Comparison of ENCODE assay signal across 8 cellular contexts in the genomic region with DNA sequence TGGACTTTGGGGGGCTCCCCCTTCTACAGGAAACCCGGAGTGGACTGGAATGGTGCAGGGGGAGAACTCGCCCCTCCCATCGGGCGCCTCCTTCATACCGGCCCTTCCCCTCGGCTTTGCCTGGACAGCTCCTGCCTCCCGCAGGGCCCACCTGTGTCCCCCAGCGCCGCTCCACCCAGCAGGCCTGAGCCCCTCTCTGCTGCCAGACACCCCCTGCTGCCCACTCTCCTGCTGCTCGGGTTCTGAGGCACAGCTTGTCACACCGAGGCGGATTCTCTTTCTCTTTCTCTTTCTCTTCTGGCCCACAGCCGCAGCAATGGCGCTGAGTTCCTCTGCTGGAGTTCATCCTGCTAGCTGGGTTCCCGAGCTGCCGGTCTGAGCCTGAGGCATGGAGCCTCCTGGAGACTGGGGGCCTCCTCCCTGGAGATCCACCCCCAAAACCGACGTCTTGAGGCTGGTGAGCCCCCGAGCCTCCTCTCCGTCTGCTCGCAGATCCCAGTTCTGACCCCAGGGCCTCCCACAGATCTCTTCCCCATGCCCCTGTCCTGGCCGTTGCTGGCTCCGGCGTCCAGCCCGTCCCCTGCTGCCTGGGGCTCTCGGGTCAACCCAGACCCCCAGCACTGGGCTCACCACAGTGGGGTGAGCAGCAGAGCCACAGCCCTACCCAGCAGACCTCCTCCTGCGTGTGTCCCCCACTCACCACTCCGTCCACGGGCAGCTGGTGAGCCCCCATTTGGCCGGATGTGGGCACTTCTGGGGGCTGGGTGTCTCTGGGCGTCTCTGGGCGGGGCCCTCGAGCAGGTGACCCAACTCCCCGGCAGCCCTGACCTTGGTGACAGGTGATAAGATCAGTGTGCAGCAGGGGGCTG. TPM values are rescaled to one million over a fixed set of nuclear protein-coding genes. Genes with fewer than 3 reads are reported as not detected.
DNase-seq lines count a peak whose midpoint lies in the region; ATAC-seq and TF ChIP-seq lines count a peak whose summit lies in the region.

A gene (plus strand): TSS at position 95 of the 869 bp plus-strand sequence. CDS start 294 bp downstream, at position 389.

- H3K4me3 ChIP-seq in epithelial cell of proximal tubule (ENCODE audit: low read depth, low read length) (peak within 1 kb of the TSS; percentile 81), neuronal stem cell (ENCODE audit: low read length in 2 of 2) (peak within 1 kb of the TSS in 1 of 2 donors; percentile 30), tibial nerve (peak within 1 kb of the TSS; percentile 50 to 79 (median 66))

- peaks cover 2% of the 10 kb centered on the region for H3K79me1 ChIP-seq in neuronal stem cell (ENCODE audit: low read depth, low read length)

- DNase-seq in COR-L47 (lab: John Stamatoyannopoulos, UW) (peak; percentile 61), NAMALWA (ENCODE audit: low spot score) (peak; percentile 92), epithelial cell of proximal tubule (ENCODE audit: low read depth) (no peak), neuronal stem cell (ENCODE audit: low spot score) (no peak), tibial nerve (ENCODE audit: low spot score in 2 of 2) (peak in 1 of 2 donors; percentile 54), ecto neural progenitor cell (ENCODE audit: low spot score) (no peak)
- peak; percentile 91 for DNase-seq in activated CD8-positive, alpha-beta memory T cell treated with anti-CD3 and anti-CD28 coated beads, Interleukin-2, amount 10 ng/mL, durations not matched to agents 7 days and 5 days

- no peak within 1 kb of the TSS for H3K27ac ChIP-seq in neuronal stem cell (replicated peaks; ENCODE audit: low read length)
- H3K27ac ChIP-seq in tibial nerve: peak within 1 kb of the TSS; percentile 85 to 99 (median 94)

- TF ChIP-seq POLR2A in tibial nerve (IDR thresholded peaks at IDR 0.05): no peak

- peak within 1 kb of the TSS; percentile 62 for H2BK5ac ChIP-seq in neuronal stem cell (ENCODE audit: low read length)

- peak; percentile 33 for ATAC-seq in GM21447 (IDR thresholded peaks at IDR 0.05; ENCODE audit: unreplicated experiment)
- peak; percentile 72 for ATAC-seq in activated CD8-positive, alpha-beta memory T cell treated with anti-CD3 and anti-CD28 coated beads, Interleukin-2, amount 10 ng/mL, durations not matched to agents 7 days and 5 days

- peak within 1 kb of the TSS; percentile 98 for H3K18ac ChIP-seq in neuronal stem cell (ENCODE audit: low read length)

- H3K4me1 ChIP-seq in neuronal stem cell (ENCODE audit: control insufficient read depth in 2 of 2, insufficient read depth in 1 of 2, low read depth in 1 of 2, low read length in 2 of 2) (peaks cover 7 to 15% of the 10 kb centered on the region in 2 donors), tibial nerve (peaks cover 0 to 44% (median 25%) of the 10 kb centered on the region in 4 donors)

- peak within 1 kb of the TSS; percentile 100 for H2BK15ac ChIP-seq in neuronal stem cell (ENCODE audit: low read length)

- peak within 1 kb of the TSS; percentile 96 for H3K23ac ChIP-seq in neuronal stem cell (ENCODE audit: low read depth, low read length, poor library complexity)

- TF ChIP-seq EP300 in tibial nerve (IDR thresholded peaks at IDR 0.05): peak in 1 of 2 donors; percentile 7

- H2BK12ac ChIP-seq in neuronal stem cell (ENCODE audit: low read length): peak within 1 kb of the TSS; percentile 94

- H3K9me3 Mint-ChIP-seq in activated CD8-positive, alpha-beta memory T cell treated with anti-CD3 and anti-CD28 coated beads, Interleukin-2, amount 10 ng/mL, durations not matched to agents 7 days and 5 days (ENCODE audit: low read depth): no peaks in the 10 kb centered on the region

- no peaks in the 10 kb centered on the region for H3K27me3 Mint-ChIP-seq in activated CD8-positive, alpha-beta memory T cell treated with anti-CD3 and anti-CD28 coated beads, Interleukin-2, amount 10 ng/mL, durations not matched to agents 7 days and 5 days

- peak within 1 kb of the TSS; percentile 17 for H3K14ac ChIP-seq in neuronal stem cell (ENCODE audit: low read length)

- peak within 1 kb of the TSS; percentile 99 for H3K27ac Mint-ChIP-seq in activated CD8-positive, alpha-beta memory T cell treated with anti-CD3 and anti-CD28 coated beads, Interleukin-2, amount 10 ng/mL, durations not matched to agents 7 days and 5 days

- WGBS in neuronal stem cell (ENCODE audit: extremely low coverage in 2 of 2, insufficient read length in 2 of 2, insufficient replicate concordance in 1 of 2), 2 donors: no CpG with 5 or more reads among the region's 34 CpGs
- 4 to 8% methylated on average over 27 to 32 of the region's 34 CpGs for WGBS in tibial nerve, 2 donors

- H3K4me3 Mint-ChIP-seq in activated CD8-positive, alpha-beta memory T cell treated with anti-CD3 and anti-CD28 coated beads, Interleukin-2, amount 10 ng/mL, durations not matched to agents 7 days and 5 days: peak within 1 kb of the TSS; percentile 98

- H2AFZ ChIP-seq in neuronal stem cell (ENCODE audit: low read length): peak within 1 kb of the TSS; percentile 85

- H3K36me3 Mint-ChIP-seq in activated CD8-positive, alpha-beta memory T cell treated with anti-CD3 and anti-CD28 coated beads, Interleukin-2, amount 10 ng/mL, durations not matched to agents 7 days and 5 days: peaks cover 11% of the 10 kb centered on the region

- TF ChIP-seq CTCF in epithelial cell of proximal tubule (conservative IDR thresholded peaks at IDR 0.05; ENCODE audit: low read depth, low read length) (peak; percentile 15), tibial nerve (IDR thresholded peaks at IDR 0.05) (peak in 1 of 5 experiments; percentile 6)

- H2AK5ac ChIP-seq in neuronal stem cell (ENCODE audit: low read depth, low read length): peak within 1 kb of the TSS; percentile 100

- CTCF ChIA-PET in activated CD8-positive, alpha-beta memory T cell treated with anti-CD3 and anti-CD28 coated beads, Interleukin-2, amount 10 ng/mL, durations not matched to agents 7 days and 5 days (lab: Charles Lee): interaction anchor here (1.0 to 3.7 kb wide), 13 partner anchors 9 to 165 kb away, joined by 3 to 68 read pairs (median 10); a partner anchor contains a TSS

- peak within 1 kb of the TSS; percentile 82 for H4K8ac ChIP-seq in neuronal stem cell (ENCODE audit: low read depth, low read length)

- H3K4me1 Mint-ChIP-seq in activated CD8-positive, alpha-beta memory T cell treated with anti-CD3 and anti-CD28 coated beads, Interleukin-2, amount 10 ng/mL, durations not matched to agents 7 days and 5 days: peaks cover 34% of the 10 kb centered on the region

- no peak within 1 kb of the TSS for H3K4me2 ChIP-seq in neuronal stem cell (ENCODE audit: insufficient read depth, low read length, poor library complexity, severe bottlenecking)

- H3K36me3 ChIP-seq in neuronal stem cell (replicated peaks in 1 of 2; ENCODE audit: control insufficient read depth in 2 of 2, insufficient read depth in 2 of 2, low read length in 2 of 2) (no peaks in the 10 kb centered on the region), tibial nerve (peaks cover 0 to 39% (median 3%) of the 10 kb centered on the region in 3 donors)

- no peaks in the 10 kb centered on the region for H3K9me3 ChIP-seq in neuronal stem cell (replicated peaks in 1 of 2; ENCODE audit: control insufficient read depth in 2 of 2, insufficient read depth in 1 of 2, low read depth in 1 of 2, low read length in 2 of 2)
- no peaks in the 10 kb centered on the region for H3K9me3 ChIP-seq in tibial nerve

- H3K9ac ChIP-seq in neuronal stem cell (ENCODE audit: low read depth, low read length, poor library complexity): peak within 1 kb of the TSS; percentile 81

- H2BK120ac ChIP-seq in neuronal stem cell (ENCODE audit: low read depth, low read length): peak within 1 kb of the TSS; percentile 91

- H3K27me3 ChIP-seq in neuronal stem cell (ENCODE audit: control insufficient read depth in 3 of 3, insufficient read depth in 3 of 3, low read depth in 1 of 3, low read length in 3 of 3) (peaks cover 0 to 16% (median 0%) of the 10 kb centered on the region in 3 experiments), tibial nerve (no peaks in the 10 kb centered on the region)

- peak within 1 kb of the TSS; percentile 85 for H4K91ac ChIP-seq in neuronal stem cell (ENCODE audit: low read depth, low read length, poor library complexity)

- H3K4ac ChIP-seq in neuronal stem cell (ENCODE audit: low read length): peak within 1 kb of the TSS; percentile 84

RNA-seq across cellular contexts. Expression of the gene that starts here (rescaled TPM):
- 100 to 1,000 TPM; 106 to 111 TPM for total RNA-seq in activated CD8-positive, alpha-beta memory T cell treated with anti-CD3 and anti-CD28 coated beads, Interleukin-2, amount 10 ng/mL, durations not matched to agents 7 days and 5 days
- total RNA-seq in epithelial cell of proximal tubule (2.7 and 5.8 TPM in 2 replicates), tibial nerve (100 to 1,000 TPM in 1 of 4 donors, 10 to 100 TPM in 3; 64.9 to 105 (median 91.1) TPM)
- 1.1 TPM for polyA plus RNA-seq in neuronal stem cell (2013, experiment 1 of 2)
- polyA plus RNA-seq in neuronal stem cell (2013, experiment 2 of 2): 1.3 TPM

Comparison
In these comparisons a context has a peak if more than half of its experiments do, and no peak if none do; other contexts are left out.
1. DNase-seq: peak in COR-L47 (single experiment), NAMALWA (single experiment) and activated CD8-positive, alpha-beta memory T cell treated with anti-CD3 and anti-CD28 coated beads, Interleukin-2, amount 10 ng/mL, durations not matched to agents 7 days and 5 days (single experiment); none in epithelial cell of proximal tubule (single experiment), neuronal stem cell (single experiment) and ecto neural progenitor cell (single experiment).